15 cellular contexts compared by ENCODE assay signal in genomic region chr3:140580746-140581145, GRCh38.
"Had no signal": no experiment of that assay in that cellular context is flagged by ENCODE, and none has a peak within 500 bp of the region (broad histone marks: within the 10 kb centered on the region; RNA-seq: fewer than 3 reads in every experiment).

No MANE protein-coding gene starts in this region.

- H3K27me3 ChIP-seq: tibial artery, uterus had no signal

- H3K4me3 ChIP-seq: skin epidermis, tibial artery, uterus had no signal

- H3K79me2 ChIP-seq: parathyroid adenoma had no signal

- ATAC-seq: activated T-helper 17 cell treated with anti-CD3 and anti-CD28 coated beads, Interleukin-2, amount 50 U/mL, for 72 hours; left ventricle myocardium superior; stimulated activated effector memory CD8-positive, alpha-beta T cell treated with anti-CD3 and anti-CD28 coated beads, Interleukin-12 subunit alpha, Interleukin-12 subunit beta, amount 100 ng/mL, for 72 hours; T-cell; WTC11 had no signal

- DNase-seq: activated CD4-positive, alpha-beta T cell treated with anti-CD3 and anti-CD28 coated beads for 48 hours; activated naive CD4-positive, alpha-beta T cell treated with anti-CD3 and anti-CD28 coated beads, Interleukin-2, amount 10 ng/mL, durations not matched to agents 7 days and 5 days; head of caudate nucleus; left ventricle myocardium superior; naive B cell; T-cell; tibial artery; uterus had no signal

- H3K4me1 ChIP-seq: parathyroid adenoma, tibial artery, uterus had no signal

- H3K9me3 Mint-ChIP-seq: activated naive CD4-positive, alpha-beta T cell treated with anti-CD3 and anti-CD28 coated beads, Interleukin-2, amount 10 ng/mL, durations not matched to agents 7 days and 5 days; activated T-helper 17 cell treated with anti-CD3 and anti-CD28 coated beads, Interleukin-2, amount 50 U/mL, for 72 hours; dendritic cell treated with granulocyte-macrophage colony-stimulating factor and Interleukin-4, amounts not matched to agents 40 ng/mL and 50 ng/mL, for 4 days; mesothelial cell of epicardium; stimulated activated effector memory CD8-positive, alpha-beta T cell treated with anti-CD3 and anti-CD28 coated beads, Interleukin-12 subunit alpha, Interleukin-12 subunit beta, amount 100 ng/mL, for 72 hours had no signal

- H2AFZ ChIP-seq: parathyroid adenoma had no signal

- H3K36me3 Mint-ChIP-seq: activated naive CD4-positive, alpha-beta T cell treated with anti-CD3 and anti-CD28 coated beads, Interleukin-2, amount 10 ng/mL, durations not matched to agents 7 days and 5 days; mesothelial cell of epicardium; naive B cell; stimulated activated effector memory CD8-positive, alpha-beta T cell treated with anti-CD3 and anti-CD28 coated beads, Interleukin-12 subunit alpha, Interleukin-12 subunit beta, amount 100 ng/mL, for 72 hours; T-cell; WTC11 had no signal

- H3K27me3 Mint-ChIP-seq: dendritic cell treated with granulocyte-macrophage colony-stimulating factor and Interleukin-4, amounts not matched to agents 40 ng/mL and 50 ng/mL, for 4 days had no signal

- H3K9me3 ChIP-seq: tibial artery, uterus had no signal

- H3K27ac ChIP-seq: parathyroid adenoma, skin epidermis, tibial artery, uterus had no signal

- H3K9ac ChIP-seq: parathyroid adenoma had no signal

- H3K27ac Mint-ChIP-seq: activated naive CD4-positive, alpha-beta T cell treated with anti-CD3 and anti-CD28 coated beads, Interleukin-2, amount 10 ng/mL, durations not matched to agents 7 days and 5 days; activated T-helper 17 cell treated with anti-CD3 and anti-CD28 coated beads, Interleukin-2, amount 50 U/mL, for 72 hours; dendritic cell treated with granulocyte-macrophage colony-stimulating factor and Interleukin-4, amounts not matched to agents 40 ng/mL and 50 ng/mL, for 4 days; mesothelial cell of epicardium; naive B cell; stimulated activated effector memory CD8-positive, alpha-beta T cell treated with anti-CD3 and anti-CD28 coated beads, Interleukin-12 subunit alpha, Interleukin-12 subunit beta, amount 100 ng/mL, for 72 hours; T-cell; WTC11 had no signal

- H3K4me3 Mint-ChIP-seq: activated naive CD4-positive, alpha-beta T cell treated with anti-CD3 and anti-CD28 coated beads, Interleukin-2, amount 10 ng/mL, durations not matched to agents 7 days and 5 days; activated T-helper 17 cell treated with anti-CD3 and anti-CD28 coated beads, Interleukin-2, amount 50 U/mL, for 72 hours; dendritic cell treated with granulocyte-macrophage colony-stimulating factor and Interleukin-4, amounts not matched to agents 40 ng/mL and 50 ng/mL, for 4 days; mesothelial cell of epicardium; naive B cell; stimulated activated effector memory CD8-positive, alpha-beta T cell treated with anti-CD3 and anti-CD28 coated beads, Interleukin-12 subunit alpha, Interleukin-12 subunit beta, amount 100 ng/mL, for 72 hours; T-cell; WTC11 had no signal

- H3K4me1 Mint-ChIP-seq: activated naive CD4-positive, alpha-beta T cell treated with anti-CD3 and anti-CD28 coated beads, Interleukin-2, amount 10 ng/mL, durations not matched to agents 7 days and 5 days; activated T-helper 17 cell treated with anti-CD3 and anti-CD28 coated beads, Interleukin-2, amount 50 U/mL, for 72 hours; mesothelial cell of epicardium; naive B cell; stimulated activated effector memory CD8-positive, alpha-beta T cell treated with anti-CD3 and anti-CD28 coated beads, Interleukin-12 subunit alpha, Interleukin-12 subunit beta, amount 100 ng/mL, for 72 hours; T-cell; WTC11 had no signal

- H3K36me3 ChIP-seq: tibial artery, uterus had no signal
